12 cellular contexts compared by ENCODE assay signal in genomic region chr2:6224267-6224666, GRCh38.
DNase-seq lines count a peak whose midpoint lies in the region; ATAC-seq and TF ChIP-seq lines count a peak whose summit lies in the region.
"Had no signal": no experiment of that assay in that cellular context is flagged by ENCODE, and none has a peak within 500 bp of the region (broad histone marks: within the 10 kb centered on the region; RNA-seq: fewer than 3 reads in every experiment).

No MANE protein-coding gene starts in this region.

- WGBS in mesenchymal stem cell: 73% methylated on average over 4 of the region's 4 CpGs

- H3K4me1 Mint-ChIP-seq in stimulated activated naive B cell treated with anti-CD40 and anti-IgM and Interleukin-4, amounts not matched to agents 10 μg/mL and 1 μg/mL and 100 μg/mL, for 72 hours: peaks cover 18 to 20% of the 10 kb centered on the region in 2 donors
- no peaks in the 10 kb centered on the region for H3K4me1 Mint-ChIP-seq in WTC11
- H3K4me1 Mint-ChIP-seq: activated CD4-positive, alpha-beta memory T cell treated with anti-CD3 and anti-CD28 coated beads, Interleukin-2, amount 10 ng/mL, durations not matched to agents 7 days and 5 days had no signal

- H3K9me3 Mint-ChIP-seq in stimulated activated naive B cell treated with anti-CD40 and anti-IgM and Interleukin-4, amounts not matched to agents 10 μg/mL and 1 μg/mL and 100 μg/mL, for 72 hours: peaks cover 0 to 1% of the 10 kb centered on the region in 2 donors
- H3K9me3 Mint-ChIP-seq in WTC11: peaks cover 85% of the 10 kb centered on the region
- H3K9me3 Mint-ChIP-seq: activated CD4-positive, alpha-beta memory T cell treated with anti-CD3 and anti-CD28 coated beads, Interleukin-2, amount 10 ng/mL, durations not matched to agents 7 days and 5 days; nephron had no signal

- no peaks in the 10 kb centered on the region for H3K36me3 Mint-ChIP-seq in stimulated activated naive B cell treated with anti-CD40 and anti-IgM and Interleukin-4, amounts not matched to agents 10 μg/mL and 1 μg/mL and 100 μg/mL, for 72 hours
- H3K36me3 Mint-ChIP-seq in WTC11: peaks cover 73% of the 10 kb centered on the region

- TF ChIP-seq CTCF in OCI-LY1 (IDR thresholded peaks at IDR 0.05; ENCODE audit: low read length): no peak
- no peak for TF ChIP-seq CTCF in WTC11 (IDR thresholded peaks at IDR 0.05)

- H3K14ac ChIP-seq in mesenchymal stem cell (ENCODE audit: low read length in 2 of 2): no peak overlapping the region

- H3K27me3 ChIP-seq in OCI-LY1 (ENCODE audit: insufficient read depth, low read length) (no peaks in the 10 kb centered on the region), mesenchymal stem cell (ENCODE audit: control insufficient read depth in 1 of 2, insufficient read depth in 1 of 2, low read length in 2 of 2) (no peaks in the 10 kb centered on the region)

- H3K4me3 Mint-ChIP-seq in stimulated activated naive B cell treated with anti-CD40 and anti-IgM and Interleukin-4, amounts not matched to agents 10 μg/mL and 1 μg/mL and 100 μg/mL, for 72 hours: no peak overlapping the region
- no peak overlapping the region for H3K4me3 Mint-ChIP-seq in WTC11
- H3K4me3 Mint-ChIP-seq: activated CD4-positive, alpha-beta memory T cell treated with anti-CD3 and anti-CD28 coated beads, Interleukin-2, amount 10 ng/mL, durations not matched to agents 7 days and 5 days; nephron had no signal

- no peak overlapping the region for H4K91ac ChIP-seq in mesenchymal stem cell (ENCODE audit: low read length)

- no peak overlapping the region for H2BK5ac ChIP-seq in mesenchymal stem cell (ENCODE audit: low read depth, low read length, poor library complexity, severe bottlenecking)

- H4K8ac ChIP-seq in mesenchymal stem cell (ENCODE audit: low read length): no peak overlapping the region

- H2BK12ac ChIP-seq in mesenchymal stem cell (ENCODE audit: low read length in 2 of 2): no peak overlapping the region

- CTCF ChIA-PET in WTC11 (lab: Charles Lee): no interaction called here

- no peak overlapping the region for H3K18ac ChIP-seq in mesenchymal stem cell (ENCODE audit: low read depth in 1 of 2, low read length in 2 of 2)

- H3K9me3 ChIP-seq in OCI-LY1 (ENCODE audit: low read length) (no peaks in the 10 kb centered on the region), mesenchymal stem cell (ENCODE audit: control insufficient read depth, low read length) (peaks cover 6% of the 10 kb centered on the region)
- H3K9me3 ChIP-seq: HAP-1 had no signal

- peak overlapping the region; percentile 62 for H3K27ac ChIP-seq in OCI-LY1 (ENCODE audit: low read depth, low read length, poor library complexity, severe bottlenecking)
- H3K27ac ChIP-seq in mesenchymal stem cell (ENCODE audit: low read length, poor library complexity, severe bottlenecking): no peak overlapping the region

- H3K27me3 Mint-ChIP-seq in stimulated activated naive B cell treated with anti-CD40 and anti-IgM and Interleukin-4, amounts not matched to agents 10 μg/mL and 1 μg/mL and 100 μg/mL, for 72 hours: no peaks in the 10 kb centered on the region
- H3K27me3 Mint-ChIP-seq in WTC11 (ENCODE audit: low read depth): peaks cover 5% of the 10 kb centered on the region
- H3K27me3 Mint-ChIP-seq: activated CD4-positive, alpha-beta memory T cell treated with anti-CD3 and anti-CD28 coated beads, Interleukin-2, amount 10 ng/mL, durations not matched to agents 7 days and 5 days had no signal

- no peaks in the 10 kb centered on the region for H3K9me2 ChIP-seq in OCI-LY1 (ENCODE audit: low read depth, low read length)

- no peaks in the 10 kb centered on the region for H3K79me2 ChIP-seq in OCI-LY1 (ENCODE audit: insufficient read depth, low read length)

- peak overlapping the region; percentile 35; the same call in 1 of the 2 replicates for H3K9ac ChIP-seq in OCI-LY1 (ENCODE audit: low read length)
- H3K9ac ChIP-seq in mesenchymal stem cell (ENCODE audit: low read length): no peak overlapping the region

- H3F3A ChIP-seq in OCI-LY1 (ENCODE audit: insufficient read depth, low read length): no peaks in the 10 kb centered on the region

- H2BK15ac ChIP-seq in mesenchymal stem cell (ENCODE audit: low read depth, poor library complexity, severe bottlenecking): no peak overlapping the region

- POLR2A ChIA-PET in WTC11 (lab: Charles Lee): no interaction called here

- H3K4me1 ChIP-seq in OCI-LY1 (ENCODE audit: insufficient read depth, low read length, severe bottlenecking): peaks cover 49% of the 10 kb centered on the region
- no peaks in the 10 kb centered on the region for H3K4me1 ChIP-seq in mesenchymal stem cell (ENCODE audit: control insufficient read depth, insufficient read depth, low read depth, low read length)
- H3K4me1 ChIP-seq: HAP-1 had no signal

- no peak overlapping the region for H2AFZ ChIP-seq in OCI-LY1 (ENCODE audit: low read length)
- no peak overlapping the region for H2AFZ ChIP-seq in mesenchymal stem cell (ENCODE audit: low read depth, low read length)

- peak; percentile 90 for ATAC-seq in GM19328 (IDR thresholded peaks at IDR 0.05; ENCODE audit: unreplicated experiment)
- peak; percentile 56 for ATAC-seq in HG02840 (IDR thresholded peaks at IDR 0.05; ENCODE audit: low FRiP score, unreplicated experiment)
- peak; percentile 68 to 88 for ATAC-seq in stimulated activated naive B cell treated with anti-CD40 and anti-IgM and Interleukin-4, amounts not matched to agents 10 μg/mL and 1 μg/mL and 100 μg/mL, for 72 hours (replicated peaks)
- ATAC-seq in WTC11: no peak

- no peak overlapping the region for H3K27ac Mint-ChIP-seq in stimulated activated naive B cell treated with anti-CD40 and anti-IgM and Interleukin-4, amounts not matched to agents 10 μg/mL and 1 μg/mL and 100 μg/mL, for 72 hours
- H3K27ac Mint-ChIP-seq in WTC11: no peak overlapping the region
- H3K27ac Mint-ChIP-seq: activated CD4-positive, alpha-beta memory T cell treated with anti-CD3 and anti-CD28 coated beads, Interleukin-2, amount 10 ng/mL, durations not matched to agents 7 days and 5 days had no signal

- no peak overlapping the region for H3K4ac ChIP-seq in mesenchymal stem cell (ENCODE audit: low read depth in 1 of 2, low read length in 2 of 2)

- no peak overlapping the region for H2AK5ac ChIP-seq in mesenchymal stem cell (ENCODE audit: low read length, severe bottlenecking)

- H3K36me3 ChIP-seq in OCI-LY1 (ENCODE audit: insufficient read depth, low read length) (no peaks in the 10 kb centered on the region), mesenchymal stem cell (ENCODE audit: control insufficient read depth in 1 of 2, insufficient read depth in 2 of 2, low read depth in 1 of 2, low read length in 2 of 2) (no peaks in the 10 kb centered on the region)
- H3K36me3 ChIP-seq: HAP-1 had no signal

- no peak overlapping the region for H3K23ac ChIP-seq in mesenchymal stem cell (ENCODE audit: low read length in 2 of 2)

- H3K4me2 ChIP-seq in OCI-LY1 (ENCODE audit: low read length) (peak overlapping the region; percentile 32; the same call in 1 of the 2 replicates), mesenchymal stem cell (ENCODE audit: low read length, poor library complexity, severe bottlenecking) (no peak overlapping the region)

- H4K20me1 ChIP-seq in OCI-LY1 (ENCODE audit: insufficient read depth, low read length): no peaks in the 10 kb centered on the region

- no peaks in the 10 kb centered on the region for H3K79me1 ChIP-seq in mesenchymal stem cell (replicated peaks; ENCODE audit: low read length, poor library complexity, severe bottlenecking)

- no peak overlapping the region for H3K4me3 ChIP-seq in OCI-LY1 (ENCODE audit: low read depth, low read length, poor library complexity, severe bottlenecking)
- no peak overlapping the region for H3K4me3 ChIP-seq in mesenchymal stem cell (ENCODE audit: insufficient read depth in 1 of 2, low read depth in 1 of 2, low read length in 2 of 2)
- H3K4me3 ChIP-seq: HAP-1 had no signal

- peak; percentile 2 for DNase-seq in stimulated activated naive B cell treated with anti-CD40 and anti-IgM and Interleukin-4, amounts not matched to agents 10 μg/mL and 1 μg/mL and 100 μg/mL, for 72 hours
- DNase-seq in WTC11 (ENCODE audit: low spot score): no peak
- no peak for DNase-seq in dermis blood vessel endothelial cell
- DNase-seq in mesenchymal stem cell: no peak
- DNase-seq: activated CD4-positive, alpha-beta memory T cell treated with anti-CD3 and anti-CD28 coated beads, Interleukin-2, amount 10 ng/mL, durations not matched to agents 7 days and 5 days; activated naive CD4-positive, alpha-beta T cell; NCI-H1105 treated with DMSO at 0.1 percent for 48 hours had no signal

- no peak overlapping the region for H2BK120ac ChIP-seq in mesenchymal stem cell (ENCODE audit: low read depth, low read length)

TF ChIP-seq in WTC11, 78 proteins besides CTCF, POLR2A, EP300 and RAD21 (continues in another document):
- TF ChIP-seq ZNF317 (CRISPR knock-in tag; IDR thresholded peaks at IDR 0.05; ENCODE audit: borderline replicate concordance, low read depth) (no peak), HMGA2 (CRISPR knock-in tag; IDR thresholded peaks at IDR 0.05) (no peak), ZNF232 (CRISPR knock-in tag; IDR thresholded peaks at IDR 0.05) (no peak), NR3C1 (CRISPR knock-in tag; conservative IDR thresholded peaks at IDR 0.05; ENCODE audit: low read depth) (no peak), USF2 (CRISPR knock-in tag; IDR thresholded peaks at IDR 0.05) (no peak), ZNF512 (CRISPR knock-in tag; IDR thresholded peaks at IDR 0.05; ENCODE audit: borderline replicate concordance) (no peak), MYBL2 (CRISPR knock-in tag; IDR thresholded peaks at IDR 0.05) (no peak)
